ENCODE assay signal across 33 cellular contexts in the genomic region with DNA sequence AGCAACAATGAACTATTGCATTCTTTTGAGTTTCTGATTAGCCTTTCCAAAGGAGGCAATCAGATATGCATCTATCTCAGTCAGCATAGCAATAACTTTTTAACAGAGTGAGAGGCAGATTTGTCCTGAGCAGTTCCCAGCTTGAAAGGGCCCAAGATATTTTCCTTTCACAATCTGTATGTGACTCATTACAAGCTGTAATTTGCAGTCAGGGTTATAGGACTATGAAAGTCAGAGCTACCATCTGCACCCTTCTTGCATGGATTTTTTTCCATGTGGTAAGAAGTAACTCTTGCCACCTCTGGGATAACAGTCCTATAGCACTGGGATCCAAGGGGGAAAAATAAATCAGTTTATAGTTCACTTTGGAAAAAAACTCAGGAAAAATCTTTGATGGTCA.
"Had no signal": no experiment of that assay in that cellular context is flagged by ENCODE, and none has a peak within 500 bp of the region (broad histone marks: within the 10 kb centered on the region; RNA-seq: fewer than 3 reads in every experiment).

No MANE protein-coding gene starts in this region.

- DNase-seq: activated CD4-positive, alpha-beta memory T cell treated with anti-CD3 and anti-CD28 coated beads for 36 hours; activated CD4-positive, alpha-beta T cell treated with anti-CD3 and anti-CD28 coated beads, Interleukin-2, amount 10 ng/mL, durations not matched to agents 24 days and 14 days; activated CD4-positive, CD25-positive, alpha-beta regulatory T cell treated with anti-CD3 and anti-CD28 coated beads, Interleukin-2, amount 50 U/mL, for 72 hours; activated CD8-positive, alpha-beta memory T cell treated with anti-CD3 and anti-CD28 coated beads, Interleukin-2, amount 50 U/mL, for 4 hours; activated effector memory CD4-positive, alpha-beta T cell treated with anti-CD3 and anti-CD28 coated beads, Interleukin-2, amount 50 U/mL, for 16 hours; activated naive CD4-positive, alpha-beta T cell treated with anti-CD3 and anti-CD28 coated beads, Interleukin-2, amount 10 ng/mL, durations not matched to agents 7 days and 5 days; activated naive CD8-positive, alpha-beta T cell treated with anti-CD3 and anti-CD28 coated beads, Interleukin-2, amount 10 ng/mL, durations not matched to agents 7 days and 5 days; activated T-cell treated with anti-CD3 and anti-CD28 coated beads, Interleukin-2, amount 50 U/mL, for 1 hour; caudate nucleus; dermis blood vessel endothelial cell; effector CD4-positive, alpha-beta T cell; esophagus squamous epithelium; gastrocnemius medialis; glutamatergic neuron; left ventricle myocardium inferior; nucleus accumbens; right cardiac atrium; spleen; stimulated activated naive CD4-positive, alpha-beta T cell; T-helper 9 cell; tibial artery; upper lobe of right lung; WERI-Rb-1 had no signal

- H3K4me3 ChIP-seq: ascending aorta, esophagus squamous epithelium, gastrocnemius medialis, left ventricle myocardium inferior, lung, spleen, suprapubic skin, tibial artery, upper lobe of right lung had no signal

- H3K4me1 ChIP-seq: ascending aorta, esophagus squamous epithelium, gastrocnemius medialis, left ventricle myocardium inferior, parathyroid adenoma, spleen, suprapubic skin, tibial artery, upper lobe of right lung had no signal

- H3K27ac Mint-ChIP-seq: activated CD4-positive, alpha-beta memory T cell treated with anti-CD3 and anti-CD28 coated beads for 36 hours; activated CD4-positive, alpha-beta T cell treated with anti-CD3 and anti-CD28 coated beads, Interleukin-2, amount 10 ng/mL, durations not matched to agents 24 days and 14 days; activated naive CD4-positive, alpha-beta T cell treated with anti-CD3 and anti-CD28 coated beads, Interleukin-2, amount 10 ng/mL, durations not matched to agents 7 days and 5 days; activated naive CD8-positive, alpha-beta T cell treated with anti-CD3 and anti-CD28 coated beads, Interleukin-2, amount 10 ng/mL, durations not matched to agents 7 days and 5 days; activated T-helper 1 cell treated with anti-CD3 and anti-CD28 coated beads, Interleukin-12 subunit alpha, Interleukin-12 subunit beta, Interleukin-2, Interleukin-4 antibody, amounts not matched to agents 30 ng/mL and 10 ng/mL and 1 ng/mL, durations not matched to agents 14 hours and 24 hours and 36 hours; brain; T-helper 1 cell treated with Interleukin-12 subunit alpha and Interleukin-12 subunit beta and Interleukin-4 antibody, amounts not matched to agents 30 μg/mL and 1 μg/mL, for 36 hours had no signal

- H3K9me3 Mint-ChIP-seq: activated CD4-positive, alpha-beta T cell treated with anti-CD3 and anti-CD28 coated beads, Interleukin-2, amount 10 ng/mL, durations not matched to agents 24 days and 14 days; activated naive CD8-positive, alpha-beta T cell treated with anti-CD3 and anti-CD28 coated beads, Interleukin-2, amount 10 ng/mL, durations not matched to agents 7 days and 5 days; activated T-helper 1 cell treated with anti-CD3 and anti-CD28 coated beads, Interleukin-12 subunit alpha, Interleukin-12 subunit beta, Interleukin-2, Interleukin-4 antibody, amounts not matched to agents 30 ng/mL and 10 ng/mL and 1 ng/mL, durations not matched to agents 14 hours and 24 hours and 36 hours; T-helper 1 cell treated with Interleukin-12 subunit alpha and Interleukin-12 subunit beta and Interleukin-4 antibody, amounts not matched to agents 30 μg/mL and 1 μg/mL, for 36 hours had no signal

- H3K27ac ChIP-seq: ascending aorta, epithelial cell of prostate, esophagus squamous epithelium, gastrocnemius medialis, left ventricle myocardium inferior, parathyroid adenoma, spleen, suprapubic skin, tibial artery, upper lobe of right lung, WERI-Rb-1 had no signal

- H3K9me3 ChIP-seq: ascending aorta, esophagus squamous epithelium, gastrocnemius medialis, tibial artery, upper lobe of right lung had no signal

- H3K36me3 ChIP-seq: ascending aorta, esophagus squamous epithelium, gastrocnemius medialis, left ventricle myocardium inferior, spleen, suprapubic skin, tibial artery, upper lobe of right lung, WERI-Rb-1 had no signal

- H3K36me3 Mint-ChIP-seq: activated CD4-positive, alpha-beta memory T cell treated with anti-CD3 and anti-CD28 coated beads for 36 hours; activated naive CD4-positive, alpha-beta T cell treated with anti-CD3 and anti-CD28 coated beads, Interleukin-2, amount 10 ng/mL, durations not matched to agents 7 days and 5 days; activated naive CD8-positive, alpha-beta T cell treated with anti-CD3 and anti-CD28 coated beads, Interleukin-2, amount 10 ng/mL, durations not matched to agents 7 days and 5 days; brain had no signal

- FAIRE-seq: islet of Langerhans had no signal

- ATAC-seq: gastrocnemius medialis, right cardiac atrium, upper lobe of right lung had no signal

- H3K79me2 ChIP-seq: parathyroid adenoma had no signal

- H3K4me1 Mint-ChIP-seq: activated CD4-positive, alpha-beta T cell treated with anti-CD3 and anti-CD28 coated beads, Interleukin-2, amount 10 ng/mL, durations not matched to agents 24 days and 14 days; activated naive CD4-positive, alpha-beta T cell treated with anti-CD3 and anti-CD28 coated beads, Interleukin-2, amount 10 ng/mL, durations not matched to agents 7 days and 5 days; activated naive CD8-positive, alpha-beta T cell treated with anti-CD3 and anti-CD28 coated beads, Interleukin-2, amount 10 ng/mL, durations not matched to agents 7 days and 5 days; brain; neural crest cell had no signal

- H2AFZ ChIP-seq: parathyroid adenoma had no signal

- H3K27me3 ChIP-seq: ascending aorta, esophagus squamous epithelium, gastrocnemius medialis, spleen, suprapubic skin, tibial artery, upper lobe of right lung had no signal

- H3K27me3 Mint-ChIP-seq: activated CD4-positive, alpha-beta memory T cell treated with anti-CD3 and anti-CD28 coated beads for 36 hours; activated CD4-positive, alpha-beta T cell treated with anti-CD3 and anti-CD28 coated beads, Interleukin-2, amount 10 ng/mL, durations not matched to agents 24 days and 14 days; activated naive CD4-positive, alpha-beta T cell treated with anti-CD3 and anti-CD28 coated beads, Interleukin-2, amount 10 ng/mL, durations not matched to agents 7 days and 5 days; activated naive CD8-positive, alpha-beta T cell treated with anti-CD3 and anti-CD28 coated beads, Interleukin-2, amount 10 ng/mL, durations not matched to agents 7 days and 5 days; brain had no signal

- H3K4me3 Mint-ChIP-seq: activated CD4-positive, alpha-beta memory T cell treated with anti-CD3 and anti-CD28 coated beads for 36 hours; activated CD4-positive, alpha-beta T cell treated with anti-CD3 and anti-CD28 coated beads, Interleukin-2, amount 10 ng/mL, durations not matched to agents 24 days and 14 days; activated naive CD4-positive, alpha-beta T cell treated with anti-CD3 and anti-CD28 coated beads, Interleukin-2, amount 10 ng/mL, durations not matched to agents 7 days and 5 days; activated naive CD8-positive, alpha-beta T cell treated with anti-CD3 and anti-CD28 coated beads, Interleukin-2, amount 10 ng/mL, durations not matched to agents 7 days and 5 days; activated T-helper 1 cell treated with anti-CD3 and anti-CD28 coated beads, Interleukin-12 subunit alpha, Interleukin-12 subunit beta, Interleukin-2, Interleukin-4 antibody, amounts not matched to agents 30 ng/mL and 10 ng/mL and 1 ng/mL, durations not matched to agents 14 hours and 24 hours and 36 hours; brain; neural crest cell; T-helper 1 cell treated with Interleukin-12 subunit alpha and Interleukin-12 subunit beta and Interleukin-4 antibody, amounts not matched to agents 30 μg/mL and 1 μg/mL, for 36 hours had no signal

- H3K9ac ChIP-seq: parathyroid adenoma had no signal
